11 cellular contexts compared by ENCODE assay signal in genomic region chr10:78805176-78805575, GRCh38.
DNase-seq lines count a peak whose midpoint lies in the region; ATAC-seq and TF ChIP-seq lines count a peak whose summit lies in the region.
"Had no signal": no experiment of that assay in that cellular context is flagged by ENCODE, and none has a peak within 500 bp of the region (broad histone marks: within the 10 kb centered on the region; RNA-seq: fewer than 3 reads in every experiment).

No MANE protein-coding gene starts in this region.

- H3K4me1 ChIP-seq in lung (ENCODE audit: control insufficient read depth in 2 of 2, insufficient read depth in 2 of 2, low read length in 2 of 2) (peaks cover 3 to 33% of the 10 kb centered on the region in 2 donors), upper lobe of left lung (peaks cover 29 to 45% (median 36%) of the 10 kb centered on the region in 4 donors)
- H3K4me1 ChIP-seq: A549 had no signal

- no peak for TF ChIP-seq POLR2A in upper lobe of left lung (IDR thresholded peaks at IDR 0.05)

- H3K27ac ChIP-seq in lung (ENCODE audit: low read depth in 1 of 2, low read length in 1 of 2) (peak overlapping the region; percentile 9 to 44), upper lobe of left lung (peak overlapping the region; percentile 54 to 77 (median 60))
- H3K27ac ChIP-seq: A549 had no signal

- H3K4me3 ChIP-seq in choroid plexus epithelial cell (ENCODE audit: low read depth, low read length): no peak overlapping the region
- no peak overlapping the region for H3K4me3 ChIP-seq in lung
- no peak overlapping the region for H3K4me3 ChIP-seq in upper lobe of left lung
- H3K4me3 ChIP-seq: A549 had no signal

- H3K36me3 ChIP-seq in lung (ENCODE audit: control insufficient read depth in 2 of 2, insufficient read depth in 2 of 2, low read length in 2 of 2): no peaks in the 10 kb centered on the region
- no peaks in the 10 kb centered on the region for H3K36me3 ChIP-seq in upper lobe of left lung

- ATAC-seq in lung (ENCODE audit: insufficient read depth, low FRiP score) (peak; percentile 60), upper lobe of left lung (ENCODE audit: low FRiP score in 2 of 2) (peak; percentile 87 to 92)
- ATAC-seq: A549 had no signal

- TF ChIP-seq EP300 in upper lobe of left lung (IDR thresholded peaks at IDR 0.05): peak in 1 of 4 donors; percentile 37

- DNase-seq in NCI-H1694 treated with DMSO at 0.1 percent for 48 hours (lab: John Stamatoyannopoulos, UW): peak; percentile 13
- DNase-seq in NCI-H1694 (lab: John Stamatoyannopoulos, UW): no peak
- DNase-seq in choroid plexus epithelial cell (ENCODE audit: low read depth): peak; percentile 97
- DNase-seq in lung (ENCODE audit: low spot score): peak; percentile 68
- peak; percentile 40 to 54 for DNase-seq in upper lobe of left lung
- no peak for DNase-seq in SHP77 (lab: John Stamatoyannopoulos, UW)
- no peak for DNase-seq in NCI-H1105 treated with DMSO at 0.1 percent for 48 hours (lab: John Stamatoyannopoulos, UW)
- DNase-seq in NCI-H146 treated with DMSO at 0.1 percent for 48 hours (lab: John Stamatoyannopoulos, UW; ENCODE audit: unreplicated experiment): no peak
- DNase-seq: glutamatergic neuron, NCI-H1092 treated with DMSO at 0.1 percent for 48 hours had no signal

- 34 to 71% methylated on average over 6 of the region's 6 CpGs for WGBS in lung, 2 donors
- WGBS in upper lobe of left lung, 2 donors: 33 to 50% methylated on average over 4 to 6 of the region's 6 CpGs

- no peak for TF ChIP-seq CTCF in choroid plexus epithelial cell (conservative IDR thresholded peaks at IDR 0.05; ENCODE audit: low read depth, low read length)
- TF ChIP-seq CTCF in lung (IDR thresholded peaks at IDR 0.05; ENCODE audit: control extremely low read depth, extremely low read depth): no peak
- TF ChIP-seq CTCF in upper lobe of left lung (IDR thresholded peaks at IDR 0.05): no peak

- no peaks in the 10 kb centered on the region for H3K9me3 ChIP-seq in lung (ENCODE audit: control insufficient read depth in 2 of 2, insufficient read depth in 1 of 2, low read length in 1 of 2)
- no peaks in the 10 kb centered on the region for H3K9me3 ChIP-seq in upper lobe of left lung
- H3K9me3 ChIP-seq: A549 had no signal

- H3K27me3 ChIP-seq in lung (ENCODE audit: control insufficient read depth, insufficient read depth) (no peaks in the 10 kb centered on the region), upper lobe of left lung (no peaks in the 10 kb centered on the region)

Comparison
In these comparisons a context has a peak if more than half of its experiments do, and no peak if none do; other contexts are left out.
1. DNase-seq: peak in NCI-H1694 treated with DMSO at 0.1 percent for 48 hours (single experiment), choroid plexus epithelial cell (single experiment), lung (single experiment) and upper lobe of left lung (2 of 2); none in NCI-H1694 (single experiment), SHP77 (0 of 2), NCI-H1105 treated with DMSO at 0.1 percent for 48 hours (single experiment) and NCI-H146 treated with DMSO at 0.1 percent for 48 hours (single experiment).